8 cellular contexts compared by ENCODE assay signal in genomic region chr12:47811581-47812484, GRCh38.
DNase-seq lines count a peak whose midpoint lies in the region; ATAC-seq and TF ChIP-seq lines count a peak whose summit lies in the region.

No MANE protein-coding gene starts in this region.

- DNase-seq in GM06990 (ENCODE audit: extremely low read depth, insufficient read length) (no peak), foreskin fibroblast (peak; percentile 77 to 86), germinal center (ENCODE audit: low spot score) (no peak), SHP77 treated with DMSO at 0.1 percent for 48 hours (lab: John Stamatoyannopoulos, UW) (no peak), activated gamma-delta T cell (lab: John Stamatoyannopoulos, UW) (no peak)

- TF ChIP-seq CTCF in GM06990 (IDR thresholded peaks at IDR 0.05; ENCODE audit: insufficient read depth, low read length, poor library complexity, severe bottlenecking) (no peak), VCaP (conservative IDR thresholded peaks at IDR 0.05) (no peak), foreskin fibroblast (IDR thresholded peaks at IDR 0.05; ENCODE audit: low read depth, low read length) (no peak)

- H3K4me1 ChIP-seq in rectal smooth muscle tissue (ENCODE audit: control insufficient read depth, insufficient read depth, low read length): peaks cover 71% of the 10 kb centered on the region

- H3K27ac ChIP-seq in VCaP (peak overlapping the region; percentile 52), rectal smooth muscle tissue (ENCODE audit: low read depth, low read length) (peak overlapping the region; percentile 97)

- no peak for ATAC-seq in GM21576 (IDR thresholded peaks at IDR 0.05; ENCODE audit: unreplicated experiment)

- H3K36me3 ChIP-seq in GM06990 (ENCODE audit: control insufficient read depth, insufficient read depth, low read length) (no peaks in the 10 kb centered on the region; the same call in none of the 2 replicates), rectal smooth muscle tissue (ENCODE audit: control insufficient read depth, insufficient read depth, low read length) (no peaks in the 10 kb centered on the region)

- no peak overlapping the region for H3K9ac ChIP-seq in rectal smooth muscle tissue (ENCODE audit: low read length)

- peak overlapping the region; percentile 64 for H3K4me3 ChIP-seq in GM06990 (replicated peaks; ENCODE audit: low read depth, low read length)
- H3K4me3 ChIP-seq in foreskin fibroblast (ENCODE audit: low read depth in 1 of 2, low read length in 2 of 2): peak overlapping the region in 1 of 2 donors; percentile 46
- peak overlapping the region; percentile 27 for H3K4me3 ChIP-seq in rectal smooth muscle tissue (ENCODE audit: low read length)

- H3K27me3 ChIP-seq in GM06990 (replicated peaks; ENCODE audit: control insufficient read depth, insufficient read depth, low read length): no peaks in the 10 kb centered on the region
- H3K27me3 ChIP-seq in rectal smooth muscle tissue (ENCODE audit: control insufficient read depth, insufficient read depth, low read length): no peaks in the 10 kb centered on the region

Comparison
In these comparisons a context has a peak if more than half of its experiments do, and no peak if none do; other contexts are left out.
1. DNase-seq: peak in foreskin fibroblast (2 of 2); none in GM06990 (single experiment), germinal center (single experiment), SHP77 treated with DMSO at 0.1 percent for 48 hours (single experiment) and activated gamma-delta T cell (single experiment).